Comparison of ENCODE assay signal across 13 cellular contexts in genomic region chr7:126720232-126720631, GRCh38.
DNase-seq lines count a peak whose midpoint lies in the region; ATAC-seq and TF ChIP-seq lines count a peak whose summit lies in the region.
"Had no signal": no experiment of that assay in that cellular context is flagged by ENCODE, and none has a peak within 500 bp of the region (broad histone marks: within the 10 kb centered on the region; RNA-seq: fewer than 3 reads in every experiment).

No MANE protein-coding gene starts in this region.

- H3K4me3 ChIP-seq in tibial artery, result no peak overlapping the region
- H3K4me3 ChIP-seq in naive thymus-derived CD4-positive, alpha-beta T cell (ENCODE audit: low read length), result no peak overlapping the region
- H3K4me3 ChIP-seq: left lung had no signal

- POLR2A ChIA-PET in naive thymus-derived CD4-positive, alpha-beta T cell (lab: Charles Lee), result no interaction called here

- no peak for TF ChIP-seq POLR2A in GM18505 (IDR thresholded peaks at IDR 0.05; ENCODE audit: borderline replicate concordance, extremely low read depth, insufficient read depth, insufficient read length)

- H3K27me3 ChIP-seq in tibial artery, result no peaks in the 10 kb centered on the region
- H3K27me3 ChIP-seq in naive thymus-derived CD4-positive, alpha-beta T cell (ENCODE audit: control insufficient read depth in 2 of 2, insufficient read depth in 2 of 2, low read length in 2 of 2), result no peaks in the 10 kb centered on the region
- H3K27me3 ChIP-seq: left lung had no signal

- no peaks in the 10 kb centered on the region for H3K36me3 ChIP-seq in tibial artery
- H3K36me3 ChIP-seq in naive thymus-derived CD4-positive, alpha-beta T cell (ENCODE audit: control insufficient read depth in 2 of 3, insufficient read depth in 3 of 3, low read length in 3 of 3), result no peaks in the 10 kb centered on the region
- H3K36me3 ChIP-seq: left lung had no signal

- no peaks in the 10 kb centered on the region for H3K9me3 ChIP-seq in tibial artery
- no peaks in the 10 kb centered on the region for H3K9me3 ChIP-seq in naive thymus-derived CD4-positive, alpha-beta T cell (ENCODE audit: control insufficient read depth in 2 of 3, low read length in 3 of 3)
- H3K9me3 ChIP-seq: left lung had no signal

- no peaks in the 10 kb centered on the region for H3K36me3 Mint-ChIP-seq in T-helper 2 cell treated with Interferon-gamma antibody and Interleukin-4, amounts not matched to agents 5 μg/mL and 100 μg/mL, for 36 hours (ENCODE audit: low read depth)
- H3K36me3 Mint-ChIP-seq in naive thymus-derived CD4-positive, alpha-beta T cell, result no peaks in the 10 kb centered on the region

- no peaks in the 10 kb centered on the region for H3K9me3 Mint-ChIP-seq in T-helper 2 cell treated with Interferon-gamma antibody and Interleukin-4, amounts not matched to agents 5 μg/mL and 100 μg/mL, for 36 hours
- H3K9me3 Mint-ChIP-seq in naive thymus-derived CD4-positive, alpha-beta T cell, result peaks cover 0 to 10% (median 0%) of the 10 kb centered on the region in 11 donors
- H3K9me3 Mint-ChIP-seq: activated T-cell treated with anti-CD3 and anti-CD28 coated beads, Interleukin-2, amount 50 U/mL, for 4 hours; endodermal cell had no signal

- H3K27me3 Mint-ChIP-seq in T-helper 2 cell treated with Interferon-gamma antibody and Interleukin-4, amounts not matched to agents 5 μg/mL and 100 μg/mL, for 36 hours (ENCODE audit: low read depth), result no peaks in the 10 kb centered on the region
- H3K27me3 Mint-ChIP-seq in naive thymus-derived CD4-positive, alpha-beta T cell, result peaks cover 0 to 9% (median 0%) of the 10 kb centered on the region in 5 donors

- no peaks in the 10 kb centered on the region for H3K4me1 Mint-ChIP-seq in T-helper 2 cell treated with Interferon-gamma antibody and Interleukin-4, amounts not matched to agents 5 μg/mL and 100 μg/mL, for 36 hours (ENCODE audit: low read depth)
- H3K4me1 Mint-ChIP-seq in naive thymus-derived CD4-positive, alpha-beta T cell, result no peaks in the 10 kb centered on the region
- H3K4me1 Mint-ChIP-seq: endodermal cell had no signal

- peak; percentile 91 for ATAC-seq in GM18505 (IDR thresholded peaks at IDR 0.05; ENCODE audit: unreplicated experiment)
- peak; percentile 90 for ATAC-seq in GM19452 (IDR thresholded peaks at IDR 0.05; ENCODE audit: unreplicated experiment)
- ATAC-seq in HG02763 (IDR thresholded peaks at IDR 0.05; ENCODE audit: unreplicated experiment), result peak; percentile 83
- ATAC-seq in HG03378 (IDR thresholded peaks at IDR 0.05; ENCODE audit: unreplicated experiment), result peak; percentile 87
- no peak for ATAC-seq in left lobe of liver
- no peak for ATAC-seq in naive thymus-derived CD4-positive, alpha-beta T cell
- ATAC-seq: activated T-cell treated with anti-CD3 and anti-CD28 coated beads, Interleukin-2, amount 50 U/mL, for 4 hours; left lung had no signal

- CTCF ChIA-PET in naive thymus-derived CD4-positive, alpha-beta T cell (lab: Charles Lee), result no interaction called here

- TF ChIP-seq CTCF in tibial artery (IDR thresholded peaks at IDR 0.05), result no peak

- H3K4me1 ChIP-seq in tibial artery, result no peaks in the 10 kb centered on the region
- no peaks in the 10 kb centered on the region for H3K4me1 ChIP-seq in naive thymus-derived CD4-positive, alpha-beta T cell (ENCODE audit: control insufficient read depth in 2 of 2, insufficient read depth in 2 of 2, low read length in 2 of 2)
- H3K4me1 ChIP-seq: left lung had no signal

- DNase-seq in T-helper 2 cell treated with Interferon-gamma antibody and Interleukin-4, amounts not matched to agents 5 μg/mL and 100 μg/mL, for 36 hours (ENCODE audit: low spot score), result no peak
- DNase-seq in tibial artery, result no peak
- no peak for DNase-seq in left lobe of liver (ENCODE audit: low spot score)
- DNase-seq in naive thymus-derived CD4-positive, alpha-beta T cell, result no peak
- DNase-seq: activated T-cell treated with anti-CD3 and anti-CD28 coated beads, Interleukin-2, amount 50 U/mL, for 4 hours; endodermal cell; H7; left lung; small intestine had no signal

- no peak overlapping the region for H3K27ac Mint-ChIP-seq in T-helper 2 cell treated with Interferon-gamma antibody and Interleukin-4, amounts not matched to agents 5 μg/mL and 100 μg/mL, for 36 hours
- H3K27ac Mint-ChIP-seq in naive thymus-derived CD4-positive, alpha-beta T cell, result no peak overlapping the region
- H3K27ac Mint-ChIP-seq: endodermal cell had no signal

- no peak overlapping the region for H3K27ac ChIP-seq in tibial artery
- no peak overlapping the region for H3K27ac ChIP-seq in naive thymus-derived CD4-positive, alpha-beta T cell (ENCODE audit: low read depth, low read length)
- H3K27ac ChIP-seq: left lung had no signal

- no peak overlapping the region for H3K4me3 Mint-ChIP-seq in T-helper 2 cell treated with Interferon-gamma antibody and Interleukin-4, amounts not matched to agents 5 μg/mL and 100 μg/mL, for 36 hours
- H3K4me3 Mint-ChIP-seq in naive thymus-derived CD4-positive, alpha-beta T cell, result no peak overlapping the region
- H3K4me3 Mint-ChIP-seq: activated T-cell treated with anti-CD3 and anti-CD28 coated beads, Interleukin-2, amount 50 U/mL, for 4 hours; endodermal cell had no signal

- intact Hi-C loops in tibial artery (cut with DNase I; ENCODE audit: low total_unique reads), result no loop called here
- intact Hi-C loops in naive thymus-derived CD4-positive, alpha-beta T cell (cut with micrococcal nuclease), result no loop called here

Comparison
In these comparisons a context has a peak if more than half of its experiments do, and no peak if none do; other contexts are left out.
1. ATAC-seq: peak in GM18505 (single experiment), GM19452 (single experiment), HG02763 (single experiment) and HG03378 (single experiment); none in left lobe of liver (single experiment) and naive thymus-derived CD4-positive, alpha-beta T cell (single experiment).